Comparison of ENCODE assay signal across 8 cellular contexts in the genomic region with DNA sequence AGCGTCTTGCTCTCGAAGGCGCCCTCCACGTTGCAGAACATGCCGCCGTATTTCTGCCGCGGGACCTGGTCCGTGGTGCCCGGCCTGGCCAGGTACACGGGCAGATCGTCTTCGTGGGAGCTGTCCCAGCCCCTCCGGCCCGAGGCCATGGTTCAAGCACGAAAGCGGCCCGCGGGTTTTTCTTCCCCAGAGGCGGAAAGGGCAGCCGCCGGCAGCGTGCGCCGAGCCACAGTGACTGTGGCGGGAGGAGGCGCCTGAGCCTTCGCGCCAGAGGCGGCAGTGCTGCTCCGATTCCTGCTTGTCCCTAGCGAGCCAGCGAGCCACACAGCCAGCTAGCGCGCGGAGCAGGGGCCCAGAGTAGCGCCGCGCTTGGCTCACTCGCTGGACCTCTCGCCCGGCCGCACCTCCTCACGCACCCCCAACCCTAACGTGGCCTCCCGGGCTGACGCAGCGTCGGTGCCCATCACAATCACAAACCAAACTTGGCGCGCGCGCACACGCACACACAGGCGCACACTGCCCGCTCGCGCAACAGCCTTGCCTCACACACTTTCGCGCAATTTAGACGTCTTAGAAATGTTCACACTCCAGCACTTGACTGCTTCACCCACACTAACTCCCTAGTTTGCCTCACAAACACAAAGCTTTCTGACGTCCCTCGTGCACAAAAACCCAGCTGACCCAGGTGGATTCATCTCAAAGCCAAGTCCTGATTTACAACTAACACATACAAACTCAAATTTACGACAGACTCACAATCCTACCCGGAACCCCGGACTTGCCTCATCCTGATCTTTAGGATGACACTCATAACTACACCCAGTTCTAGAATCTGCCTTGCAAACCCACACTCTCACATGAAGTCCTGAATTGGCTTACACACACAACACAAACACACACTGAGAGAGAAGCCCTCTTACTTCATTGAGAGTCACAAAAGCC. TPM values are rescaled to one million over a fixed set of nuclear protein-coding genes. Genes with fewer than 3 reads are reported as not detected.
A peak's percentile ranks its signal among the peaks of the same experiment; 100 is the strongest.
DNase-seq lines count a peak whose midpoint lies in the region; ATAC-seq and TF ChIP-seq lines count a peak whose summit lies in the region.

A gene (minus strand): TSS at position 359 of the 942 bp plus-strand sequence. CDS start 210 bp downstream, at position 149.

- intact Hi-C loops in CD8-positive, alpha-beta T cell (cut with DNase I, micrococcal nuclease): no loop called here

- no peaks in the 10 kb centered on the region for H3K9me3 ChIP-seq in ES-I3 (ENCODE audit: control insufficient read depth, insufficient read depth, low read length)
- H3K9me3 ChIP-seq in neural progenitor cell (ENCODE audit: low read depth): no peaks in the 10 kb centered on the region
- H3K9me3 ChIP-seq in CD8-positive, alpha-beta T cell (ENCODE audit: low read length): no peaks in the 10 kb centered on the region

- H2AFZ ChIP-seq in neural progenitor cell (replicated peaks): peak within 1 kb of the TSS; percentile 92

- H3K27ac Mint-ChIP-seq in activated CD8-positive, alpha-beta T cell treated with anti-CD3 and anti-CD28 coated beads, Interleukin-2, amount 10 ng/mL, durations not matched to agents 7 days and 5 days: no peak within 1 kb of the TSS
- H3K27ac Mint-ChIP-seq in neural progenitor cell: peak within 1 kb of the TSS; percentile 93
- H3K27ac Mint-ChIP-seq in activated CD4-positive, alpha-beta memory T cell treated with anti-CD3 and anti-CD28 coated beads, Interleukin-2, amount 10 ng/mL, durations not matched to agents 7 days and 5 days: no peak within 1 kb of the TSS
- H3K27ac Mint-ChIP-seq in CD8-positive, alpha-beta T cell: no peak within 1 kb of the TSS

- H3K27me3 Mint-ChIP-seq in activated CD8-positive, alpha-beta T cell treated with anti-CD3 and anti-CD28 coated beads, Interleukin-2, amount 10 ng/mL, durations not matched to agents 7 days and 5 days (ENCODE audit: low read depth): peaks cover 35% of the 10 kb centered on the region
- H3K27me3 Mint-ChIP-seq in neural progenitor cell (ENCODE audit: insufficient read depth, low read depth): peaks cover 4% of the 10 kb centered on the region
- peaks cover 24% of the 10 kb centered on the region for H3K27me3 Mint-ChIP-seq in activated CD4-positive, alpha-beta memory T cell treated with anti-CD3 and anti-CD28 coated beads, Interleukin-2, amount 10 ng/mL, durations not matched to agents 7 days and 5 days
- H3K27me3 Mint-ChIP-seq in CD8-positive, alpha-beta T cell (ENCODE audit: low read depth): peaks cover 45% of the 10 kb centered on the region

- peaks cover 3% of the 10 kb centered on the region for H4K20me1 ChIP-seq in neural progenitor cell (ENCODE audit: low read depth)

- H3F3A ChIP-seq in neural progenitor cell (ENCODE audit: low read depth): peaks cover 32% of the 10 kb centered on the region

- DNase-seq in LNCaP clone FGC (ENCODE audit: low read depth) (no peak), glomerular endothelial cell (ENCODE audit: extremely low read depth, low read depth, low spot score) (no peak), neural progenitor cell (ENCODE audit: low spot score) (peak; percentile 93), NCI-H128 (lab: John Stamatoyannopoulos, UW; ENCODE audit: unreplicated experiment) (no peak)
- no peak for DNase-seq in activated CD8-positive, alpha-beta T cell treated with anti-CD3 and anti-CD28 coated beads, Interleukin-2, amount 10 ng/mL, durations not matched to agents 7 days and 5 days
- DNase-seq in activated CD4-positive, alpha-beta memory T cell treated with anti-CD3 and anti-CD28 coated beads, Interleukin-2, amount 10 ng/mL, durations not matched to agents 7 days and 5 days: no peak
- DNase-seq in CD8-positive, alpha-beta T cell: no peak

- H3K4me1 ChIP-seq in ES-I3 (ENCODE audit: insufficient read depth, low read length): 0 out of 2 replicates have a peak, but pooled peaks cover 5% of the 10 kb centered on the region
- peaks cover 45% of the 10 kb centered on the region for H3K4me1 ChIP-seq in neural progenitor cell
- H3K4me1 ChIP-seq in CD8-positive, alpha-beta T cell (ENCODE audit: insufficient read depth, low read length): no peaks in the 10 kb centered on the region

- H3K27ac ChIP-seq in neural progenitor cell: peak within 1 kb of the TSS; percentile 50
- H3K27ac ChIP-seq in CD8-positive, alpha-beta T cell (ENCODE audit: low read depth, low read length): no peak within 1 kb of the TSS

- peak within 1 kb of the TSS; percentile 42 for H3K4me3 Mint-ChIP-seq in activated CD8-positive, alpha-beta T cell treated with anti-CD3 and anti-CD28 coated beads, Interleukin-2, amount 10 ng/mL, durations not matched to agents 7 days and 5 days
- peak within 1 kb of the TSS; percentile 89 for H3K4me3 Mint-ChIP-seq in neural progenitor cell
- H3K4me3 Mint-ChIP-seq in activated CD4-positive, alpha-beta memory T cell treated with anti-CD3 and anti-CD28 coated beads, Interleukin-2, amount 10 ng/mL, durations not matched to agents 7 days and 5 days: no peak within 1 kb of the TSS
- H3K4me3 Mint-ChIP-seq in CD8-positive, alpha-beta T cell: no peak within 1 kb of the TSS

- ATAC-seq in activated CD8-positive, alpha-beta T cell treated with anti-CD3 and anti-CD28 coated beads, Interleukin-2, amount 10 ng/mL, durations not matched to agents 7 days and 5 days: peak; percentile 47
- ATAC-seq in CD8-positive, alpha-beta T cell: no peak

- H3K9ac ChIP-seq in ES-I3 (ENCODE audit: low read depth, low read length): peak within 1 kb of the TSS; percentile 77
- peak within 1 kb of the TSS; percentile 78 for H3K9ac ChIP-seq in neural progenitor cell

- TF ChIP-seq CTCF in LNCaP clone FGC (IDR thresholded peaks at IDR 0.05; ENCODE audit: control insufficient read depth, extremely low read depth, insufficient read depth) (peak; percentile 26), neural progenitor cell (IDR thresholded peaks at IDR 0.05) (peak; percentile 48)
- no peak for TF ChIP-seq CTCF in CD8-positive, alpha-beta T cell (IDR thresholded peaks at IDR 0.05)

- H3K36me3 ChIP-seq in ES-I3 (ENCODE audit: insufficient read depth, low read length) (no peaks in the 10 kb centered on the region; the same call in 1 of the 2 replicates), neural progenitor cell (peaks cover 4% of the 10 kb centered on the region)
- no peaks in the 10 kb centered on the region for H3K36me3 ChIP-seq in CD8-positive, alpha-beta T cell (ENCODE audit: insufficient read depth, low read length)

- H3K4me3 ChIP-seq in LNCaP clone FGC (ENCODE audit: low read depth, low read length): peak within 1 kb of the TSS; percentile 38
- H3K4me3 ChIP-seq in neural progenitor cell: peak within 1 kb of the TSS; percentile 93
- no peak within 1 kb of the TSS for H3K4me3 ChIP-seq in CD8-positive, alpha-beta T cell (ENCODE audit: low read depth, low read length)

- POLR2A ChIA-PET in activated CD8-positive, alpha-beta T cell treated with anti-CD3 and anti-CD28 coated beads, Interleukin-2, amount 10 ng/mL, durations not matched to agents 7 days and 5 days (lab: Charles Lee): no interaction called here
- POLR2A ChIA-PET in activated CD4-positive, alpha-beta memory T cell treated with anti-CD3 and anti-CD28 coated beads, Interleukin-2, amount 10 ng/mL, durations not matched to agents 7 days and 5 days (lab: Charles Lee): no interaction called here
- POLR2A ChIA-PET in CD8-positive, alpha-beta T cell (lab: Charles Lee): no interaction called here

- peaks cover 2% of the 10 kb centered on the region for H3K36me3 Mint-ChIP-seq in activated CD8-positive, alpha-beta T cell treated with anti-CD3 and anti-CD28 coated beads, Interleukin-2, amount 10 ng/mL, durations not matched to agents 7 days and 5 days (ENCODE audit: low read depth)
- H3K36me3 Mint-ChIP-seq in neural progenitor cell: peaks cover 4% of the 10 kb centered on the region
- H3K36me3 Mint-ChIP-seq in activated CD4-positive, alpha-beta memory T cell treated with anti-CD3 and anti-CD28 coated beads, Interleukin-2, amount 10 ng/mL, durations not matched to agents 7 days and 5 days (ENCODE audit: low read depth): peaks cover 6% of the 10 kb centered on the region
- no peaks in the 10 kb centered on the region for H3K36me3 Mint-ChIP-seq in CD8-positive, alpha-beta T cell

- H3K79me2 ChIP-seq in neural progenitor cell (ENCODE audit: low read depth): peaks cover 58% of the 10 kb centered on the region

- CTCF ChIA-PET in activated CD8-positive, alpha-beta T cell treated with anti-CD3 and anti-CD28 coated beads, Interleukin-2, amount 10 ng/mL, durations not matched to agents 7 days and 5 days (lab: Charles Lee): no interaction called here
- CTCF ChIA-PET in activated CD4-positive, alpha-beta memory T cell treated with anti-CD3 and anti-CD28 coated beads, Interleukin-2, amount 10 ng/mL, durations not matched to agents 7 days and 5 days (lab: Charles Lee): no interaction called here
- CTCF ChIA-PET in CD8-positive, alpha-beta T cell (lab: Charles Lee): no interaction called here

- peaks cover 5% of the 10 kb centered on the region for H3K27me3 ChIP-seq in neural progenitor cell
- no peaks in the 10 kb centered on the region for H3K27me3 ChIP-seq in CD8-positive, alpha-beta T cell (ENCODE audit: insufficient read depth, low read length)

- H3K4me1 Mint-ChIP-seq in activated CD8-positive, alpha-beta T cell treated with anti-CD3 and anti-CD28 coated beads, Interleukin-2, amount 10 ng/mL, durations not matched to agents 7 days and 5 days (ENCODE audit: low read depth): peaks cover 9% of the 10 kb centered on the region
- peaks cover 26% of the 10 kb centered on the region for H3K4me1 Mint-ChIP-seq in neural progenitor cell
- no peaks in the 10 kb centered on the region for H3K4me1 Mint-ChIP-seq in activated CD4-positive, alpha-beta memory T cell treated with anti-CD3 and anti-CD28 coated beads, Interleukin-2, amount 10 ng/mL, durations not matched to agents 7 days and 5 days
- peaks cover 5% of the 10 kb centered on the region for H3K4me1 Mint-ChIP-seq in CD8-positive, alpha-beta T cell (ENCODE audit: low read depth)

- no peaks in the 10 kb centered on the region for H3K9me3 Mint-ChIP-seq in activated CD8-positive, alpha-beta T cell treated with anti-CD3 and anti-CD28 coated beads, Interleukin-2, amount 10 ng/mL, durations not matched to agents 7 days and 5 days (ENCODE audit: insufficient read depth)
- H3K9me3 Mint-ChIP-seq in neural progenitor cell: no peaks in the 10 kb centered on the region
- H3K9me3 Mint-ChIP-seq in activated CD4-positive, alpha-beta memory T cell treated with anti-CD3 and anti-CD28 coated beads, Interleukin-2, amount 10 ng/mL, durations not matched to agents 7 days and 5 days: no peaks in the 10 kb centered on the region
- no peaks in the 10 kb centered on the region for H3K9me3 Mint-ChIP-seq in CD8-positive, alpha-beta T cell

- peak within 1 kb of the TSS; percentile 100 for H3K4me2 ChIP-seq in neural progenitor cell

RNA-seq across cellular contexts. Expression of the gene that starts here (rescaled TPM):
- total RNA-seq in activated CD8-positive, alpha-beta T cell treated with anti-CD3 and anti-CD28 coated beads, Interleukin-2, amount 10 ng/mL, durations not matched to agents 7 days and 5 days: under 1 TPM in 1 of 2 experiments, not detected in 1; 0.23 TPM
- total RNA-seq in glomerular endothelial cell: 67.0 and 145 TPM in 2 replicates
- 414 and 462 TPM in 2 replicates for total RNA-seq in neural progenitor cell (ENCODE audit: low replicate concordance)
- total RNA-seq in activated CD4-positive, alpha-beta memory T cell treated with anti-CD3 and anti-CD28 coated beads, Interleukin-2, amount 10 ng/mL, durations not matched to agents 7 days and 5 days: not detected
- not detected for total RNA-seq in CD8-positive, alpha-beta T cell

Comparison
In these comparisons a context has a peak if more than half of its experiments do, and no peak if none do; other contexts are left out.
1. RNA of the gene that starts here (total RNA-seq): 414 to 462 TPM in neural progenitor cell and 67.0 to 145 TPM in glomerular endothelial cell; 0.23 TPM in activated CD8-positive, alpha-beta T cell treated with anti-CD3 and anti-CD28 coated beads, Interleukin-2, amount 10 ng/mL, durations not matched to agents 7 days and 5 days, not detected in activated CD4-positive, alpha-beta memory T cell treated with anti-CD3 and anti-CD28 coated beads, Interleukin-2, amount 10 ng/mL, durations not matched to agents 7 days and 5 days and not detected in CD8-positive, alpha-beta T cell; every median in the first group is over 10 times any median in the second.
2. Peak in ATAC-seq in activated CD8-positive, alpha-beta T cell treated with anti-CD3 and anti-CD28 coated beads, Interleukin-2, amount 10 ng/mL, durations not matched to agents 7 days and 5 days; RNA of the gene not detected or under 1 TPM.
3. H3K4me3 Mint-ChIP-seq: peak in activated CD8-positive, alpha-beta T cell treated with anti-CD3 and anti-CD28 coated beads, Interleukin-2, amount 10 ng/mL, durations not matched to agents 7 days and 5 days (single experiment) and neural progenitor cell (single experiment); none in activated CD4-positive, alpha-beta memory T cell treated with anti-CD3 and anti-CD28 coated beads, Interleukin-2, amount 10 ng/mL, durations not matched to agents 7 days and 5 days (single experiment) and CD8-positive, alpha-beta T cell (single experiment).